19 cellular contexts compared by ENCODE assay signal in the genomic region with DNA sequence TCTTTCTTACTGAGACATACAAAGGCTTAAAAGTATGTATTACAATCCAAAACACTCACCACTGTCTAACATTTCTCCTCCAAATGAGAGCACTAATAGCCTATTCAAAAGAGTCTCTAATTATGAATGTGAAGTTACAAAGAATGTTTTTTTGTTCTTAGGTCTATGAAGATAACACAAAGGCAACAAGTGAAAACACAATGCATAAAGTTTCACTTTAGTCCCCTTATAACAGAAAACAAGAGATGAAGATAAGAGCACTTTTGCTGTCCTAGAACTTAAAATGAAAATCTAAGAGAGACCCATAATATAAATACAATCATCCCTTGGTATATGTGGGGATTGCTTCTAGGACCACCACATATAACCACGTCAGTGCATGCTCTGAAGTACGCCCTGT. TPM values are rescaled to one million over a fixed set of nuclear protein-coding genes. Genes with fewer than 3 reads are reported as not detected.
A peak's percentile ranks its signal among the peaks of the same experiment; 100 is the strongest.
DNase-seq lines count a peak whose midpoint lies in the region; ATAC-seq, FAIRE-seq and TF ChIP-seq lines count a peak whose summit lies in the region.
"Had no signal": no experiment of that assay in that cellular context is flagged by ENCODE, and none has a peak within 500 bp of the region (broad histone marks: within the 10 kb centered on the region; RNA-seq: fewer than 3 reads in every experiment).

No MANE protein-coding gene starts in this region.

- CTCF ChIA-PET in A549 (lab: Yijun Ruan, JAX): interaction anchor here (4.7 kb wide), 1 partner anchor 76 kb away, joined by 33 read pairs; no protein-coding TSS in a partner anchor

- no peaks in the 10 kb centered on the region for H3K9me3 Mint-ChIP-seq in GM23338
- H3K9me3 Mint-ChIP-seq in T-helper 2 cell treated with Interferon-gamma antibody and Interleukin-4, amounts not matched to agents 5 μg/mL and 100 μg/mL, for 36 hours: no peaks in the 10 kb centered on the region
- H3K9me3 Mint-ChIP-seq: CD14-positive monocyte had no signal

- H3K4me1 ChIP-seq in A549 (peaks cover 78% of the 10 kb centered on the region), GM23338 (ENCODE audit: insufficient read depth) (peaks cover 7% of the 10 kb centered on the region), mesenchymal stem cell (ENCODE audit: control insufficient read depth, insufficient read depth, low read depth, low read length) (peaks cover 18% of the 10 kb centered on the region), foreskin keratinocyte (peaks cover 39% of the 10 kb centered on the region)

- no peaks in the 10 kb centered on the region for H3K9me3 ChIP-seq in A549
- no peaks in the 10 kb centered on the region for H3K9me3 ChIP-seq in mesenchymal stem cell (ENCODE audit: control insufficient read depth, low read length)
- H3K9me3 ChIP-seq: spleen, vagina had no signal

- H2BK12ac ChIP-seq in mesenchymal stem cell (ENCODE audit: low read length in 2 of 2): no peak overlapping the region

- FAIRE-seq in A549 (lab: Jason Lieb, UNC): no peak

- no peak overlapping the region for H2AK5ac ChIP-seq in mesenchymal stem cell (ENCODE audit: low read length, severe bottlenecking)

- POLR2A ChIA-PET in A549 (lab: Yijun Ruan, JAX): no interaction called here

- H3K9ac ChIP-seq in mesenchymal stem cell (ENCODE audit: low read length): peak overlapping the region; percentile 3

- no peaks in the 10 kb centered on the region for H3F3A ChIP-seq in GM23338 (replicated peaks; ENCODE audit: low read depth)

- peak overlapping the region; percentile 38; the same call in 1 of the 2 replicates for H3K27ac Mint-ChIP-seq in GM23338
- peak overlapping the region; percentile 35 for H3K27ac Mint-ChIP-seq in T-helper 2 cell treated with Interferon-gamma antibody and Interleukin-4, amounts not matched to agents 5 μg/mL and 100 μg/mL, for 36 hours

- DNase-seq in A549 (ENCODE audit: low read depth in 1 of 2, low spot score in 1 of 2) (no peak), GM23338 (ENCODE audit: low spot score) (no peak), mesenchymal stem cell (no peak), foreskin keratinocyte (no peak)
- no peak for DNase-seq in T-helper 2 cell treated with Interferon-gamma antibody and Interleukin-4, amounts not matched to agents 5 μg/mL and 100 μg/mL, for 36 hours (ENCODE audit: low spot score)
- no peak for DNase-seq in activated effector memory CD4-positive, alpha-beta T cell treated with anti-CD3 and anti-CD28 coated beads, Interleukin-2, amount 50 U/mL, for 16 hours
- DNase-seq: brain microvascular endothelial cell, erythroblast, KBM-7, left cardiac atrium, NCI-H187 treated with DMSO at 0.1 percent for 48 hours, NCI-H446 treated with DMSO at 0.1 percent for 48 hours, Right ventricle myocardium superior, spleen, substantia nigra had no signal

- H3K23ac ChIP-seq in mesenchymal stem cell (ENCODE audit: low read length in 2 of 2): no peak overlapping the region

- H3K79me1 ChIP-seq in mesenchymal stem cell (replicated peaks; ENCODE audit: low read length, poor library complexity, severe bottlenecking): peaks cover 3% of the 10 kb centered on the region

- H3K4me3 ChIP-seq in A549 (no peak overlapping the region), GM23338 (no peak overlapping the region), mesenchymal stem cell (ENCODE audit: insufficient read depth in 1 of 2, low read depth in 1 of 2, low read length in 2 of 2) (no peak overlapping the region)
- H3K4me3 ChIP-seq: spleen, vagina had no signal

- peaks cover 97% of the 10 kb centered on the region for H3K79me2 ChIP-seq in GM23338 (replicated peaks; ENCODE audit: insufficient read depth)

- no peak overlapping the region for H2BK120ac ChIP-seq in mesenchymal stem cell (ENCODE audit: low read depth, low read length)

- H2AFZ ChIP-seq in GM23338 (no peak overlapping the region), mesenchymal stem cell (ENCODE audit: low read depth, low read length) (no peak overlapping the region)

- TF ChIP-seq CTCF in A549 (IDR thresholded peaks at IDR 0.05) (no peak), GM23338 (conservative IDR thresholded peaks at IDR 0.05; ENCODE audit: low read depth in 2 of 2) (no peak), foreskin keratinocyte (conservative IDR thresholded peaks at IDR 0.05) (no peak)

- H3K27me3 ChIP-seq in GM23338 (ENCODE audit: insufficient read depth): no peaks in the 10 kb centered on the region
- no peaks in the 10 kb centered on the region for H3K27me3 ChIP-seq in mesenchymal stem cell (ENCODE audit: control insufficient read depth in 1 of 2, insufficient read depth in 1 of 2, low read length in 2 of 2)
- no peaks in the 10 kb centered on the region for H3K27me3 ChIP-seq in foreskin keratinocyte
- H3K27me3 ChIP-seq: brain microvascular endothelial cell, spleen, vagina had no signal

- no peak for TF ChIP-seq EP300 in A549 (IDR thresholded peaks at IDR 0.05)

- H3K27ac ChIP-seq in A549 (peak overlapping the region; percentile 60 to 86; a peak in 4 of 6 replicates), GM23338 (ENCODE audit: low read depth) (no peak overlapping the region), mesenchymal stem cell (ENCODE audit: low read length, poor library complexity, severe bottlenecking) (no peak overlapping the region), foreskin keratinocyte (no peak overlapping the region)
- H3K27ac ChIP-seq: brain microvascular endothelial cell, spleen, vagina had no signal

- TF ChIP-seq RAD21 in A549 (conservative IDR thresholded peaks at IDR 0.05 in 1 of 2, IDR thresholded peaks at IDR 0.05 in 1 of 2): no peak

- H3K36me3 ChIP-seq in GM23338 (ENCODE audit: insufficient read depth) (no peaks in the 10 kb centered on the region), mesenchymal stem cell (ENCODE audit: control insufficient read depth in 1 of 2, insufficient read depth in 2 of 2, low read depth in 1 of 2, low read length in 2 of 2) (peaks cover 9 to 20% of the 10 kb centered on the region in 2 experiments)
- H3K36me3 ChIP-seq: vagina had no signal

- peaks cover 11% of the 10 kb centered on the region for H3K36me3 Mint-ChIP-seq in GM23338 (ENCODE audit: low read depth)
- peaks cover 31% of the 10 kb centered on the region for H3K36me3 Mint-ChIP-seq in T-helper 2 cell treated with Interferon-gamma antibody and Interleukin-4, amounts not matched to agents 5 μg/mL and 100 μg/mL, for 36 hours (ENCODE audit: low read depth)

- H4K8ac ChIP-seq in mesenchymal stem cell (ENCODE audit: low read length): no peak overlapping the region

- H3K4me3 Mint-ChIP-seq in GM23338: no peak overlapping the region
- H3K4me3 Mint-ChIP-seq in T-helper 2 cell treated with Interferon-gamma antibody and Interleukin-4, amounts not matched to agents 5 μg/mL and 100 μg/mL, for 36 hours: no peak overlapping the region
- H3K4me3 Mint-ChIP-seq: CD14-positive monocyte had no signal

- H2BK5ac ChIP-seq in mesenchymal stem cell (ENCODE audit: low read depth, low read length, poor library complexity, severe bottlenecking): no peak overlapping the region

- H4K20me1 ChIP-seq in GM23338 (replicated peaks; ENCODE audit: insufficient read depth): peaks cover 29% of the 10 kb centered on the region

- ATAC-seq in A549 (no peak), GM23338 (no peak), HG03378 (IDR thresholded peaks at IDR 0.05; ENCODE audit: unreplicated experiment) (no peak), GM21381 (IDR thresholded peaks at IDR 0.05; ENCODE audit: unreplicated experiment) (no peak), foreskin keratinocyte (no peak)
- ATAC-seq: left cardiac atrium had no signal

- peaks cover 2% of the 10 kb centered on the region for H3K27me3 Mint-ChIP-seq in GM23338 (ENCODE audit: insufficient read depth, low read depth, poor library complexity)
- H3K27me3 Mint-ChIP-seq in T-helper 2 cell treated with Interferon-gamma antibody and Interleukin-4, amounts not matched to agents 5 μg/mL and 100 μg/mL, for 36 hours (ENCODE audit: low read depth): no peaks in the 10 kb centered on the region

- peak overlapping the region; percentile 64; the same call in 1 of the 3 replicates for H3K4me2 ChIP-seq in A549
- no peak overlapping the region for H3K4me2 ChIP-seq in GM23338
- H3K4me2 ChIP-seq in mesenchymal stem cell (ENCODE audit: low read length, poor library complexity, severe bottlenecking): no peak overlapping the region

- 88% methylated on average over 2 of the region's 2 CpGs for WGBS in A549 (ENCODE audit: missing lambda C conversion rate)
- 100% methylated on average over 1 of the region's 2 CpGs for WGBS in mesenchymal stem cell

- H3K4me1 Mint-ChIP-seq in GM23338: peaks cover 23% of the 10 kb centered on the region
- H3K4me1 Mint-ChIP-seq in T-helper 2 cell treated with Interferon-gamma antibody and Interleukin-4, amounts not matched to agents 5 μg/mL and 100 μg/mL, for 36 hours (ENCODE audit: low read depth): peaks cover 25% of the 10 kb centered on the region

- H3K4ac ChIP-seq in mesenchymal stem cell (ENCODE audit: low read depth in 1 of 2, low read length in 2 of 2): no peak overlapping the region

- no peak overlapping the region for H3K14ac ChIP-seq in mesenchymal stem cell (ENCODE audit: low read length in 2 of 2)

- TF ChIP-seq POLR2A in A549 (IDR thresholded peaks at IDR 0.05; ENCODE audit: low read length): no peak

- no peak overlapping the region for H4K91ac ChIP-seq in mesenchymal stem cell (ENCODE audit: low read length)

- H2BK15ac ChIP-seq in mesenchymal stem cell (ENCODE audit: low read depth, poor library complexity, severe bottlenecking): no peak overlapping the region

- no peak overlapping the region for H3K18ac ChIP-seq in mesenchymal stem cell (ENCODE audit: low read depth in 1 of 2, low read length in 2 of 2)

- H3K9me2 ChIP-seq in GM23338 (ENCODE audit: insufficient read depth): no peaks in the 10 kb centered on the region

TF ChIP-seq in A549, 52 proteins besides CTCF, POLR2A, EP300 and RAD21 (continues in another document):
- TF ChIP-seq TFCP2L1 (CRISPR knock-in tag; IDR thresholded peaks at IDR 0.05) (no peak), RCOR1 (IDR thresholded peaks at IDR 0.05; ENCODE audit: low read depth, low read length) (no peak), NR3C1 (IDR thresholded peaks at IDR 0.05) (no peak)

TF ChIP-seq in GM23338, 12 proteins besides CTCF, POLR2A, EP300 and RAD21 (continues in another document):
- no peak for TF ChIP-seq EZH2phosphoT487 (IDR thresholded peaks at IDR 0.05; ENCODE audit: unreplicated experiment)
- no peak for TF ChIP-seq CREB1 (CRISPR knock-in tag; IDR thresholded peaks at IDR 0.05; ENCODE audit: low read depth)

RNA-seq across cellular contexts. Expression of a gene that starts 25.6 kb away (rescaled TPM):
- 23.9 and 27.5 TPM in 2 replicates for polyA plus RNA-seq in A549 (2011; rRNA removed)
- polyA plus RNA-seq in A549 (2012; cell fraction: cytosol; rRNA removed): 3.2 and 4.1 TPM in 2 replicates
- 2.3 and 4.6 TPM in 2 replicates for polyA plus RNA-seq in A549 (2012; cell fraction: nucleus; rRNA removed)
- 24.4 to 25.0 TPM (median 24.4 TPM) in 3 replicates for polyA plus RNA-seq in A549 (2017; fragmentation: RNase III; extraction: RNeasy Plus Mini Kit Qiagen cat#74134 plus additional on column Dnase treatment)
- polyA minus RNA-seq in A549 (2011; rRNA and poly(A)+ RNA removed): 23.8 and 38.5 TPM in 2 replicates
- 24.9 and 31.6 TPM in 2 replicates for total RNA-seq in GM23338 (2014; rRNA removed; shearing (Covaris generic))
- polyA plus RNA-seq in GM23338 (2016; fragmentation: Nextera tagmentation; extraction: Ambion mirVana): 16.1 and 16.4 TPM in 2 replicates
- polyA plus RNA-seq in mesenchymal stem cell (2013, experiment 1 of 2): 25.4 TPM
- polyA plus RNA-seq in mesenchymal stem cell (2013, experiment 2 of 2): 25.6 TPM
- 79.9 and 85.9 TPM in 2 replicates for total RNA-seq in foreskin keratinocyte
- polyA plus RNA-seq in foreskin keratinocyte: 10.4 and 11.3 TPM in 2 replicates

Comparison
In these comparisons a context has a peak if more than half of its experiments do, and no peak if none do; other contexts are left out.
1. H3K27ac ChIP-seq: peak in A549 (2 of 2); none in GM23338 (single experiment), mesenchymal stem cell (single experiment) and foreskin keratinocyte (single experiment).